17 cellular contexts compared by ENCODE assay signal in the genomic region with DNA sequence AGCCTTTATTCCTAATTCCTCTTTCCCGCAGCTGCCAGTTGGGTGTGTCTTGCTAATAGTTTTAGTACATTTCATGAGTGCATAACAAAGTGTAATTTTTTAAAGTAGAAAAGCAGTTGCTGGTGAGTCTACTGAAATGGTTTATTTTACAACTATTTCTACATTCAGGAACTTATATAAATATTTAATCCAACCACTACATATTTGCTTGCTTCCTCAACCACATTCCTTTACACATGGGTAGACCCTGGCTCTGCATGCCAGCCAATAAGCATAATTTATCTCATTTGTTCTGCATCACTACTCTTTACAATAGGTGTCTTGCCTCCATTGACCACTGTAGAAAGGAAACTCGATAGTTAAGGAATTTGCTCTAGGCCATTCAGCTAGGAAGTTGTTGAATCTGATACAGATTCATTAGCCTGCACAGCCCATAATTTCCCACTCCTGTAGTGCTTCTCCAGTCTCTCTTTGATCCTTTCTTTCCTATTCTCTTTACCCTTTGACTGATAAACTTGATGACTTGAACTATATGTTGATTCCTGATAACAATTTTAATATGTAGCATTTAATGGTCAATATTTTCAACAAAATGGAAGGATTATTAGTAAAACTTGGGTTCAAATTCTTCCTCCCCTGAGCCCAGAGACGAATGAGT.
A peak's percentile ranks its signal among the peaks of the same experiment; 100 is the strongest.
DNase-seq lines count a peak whose midpoint lies in the region; ATAC-seq and TF ChIP-seq lines count a peak whose summit lies in the region.
"Had no signal": no experiment of that assay in that cellular context is flagged by ENCODE, and none has a peak within 500 bp of the region (broad histone marks: within the 10 kb centered on the region; RNA-seq: fewer than 3 reads in every experiment).

No MANE protein-coding gene starts in this region.

- peak overlapping the region; percentile 100 for H3K14ac ChIP-seq in IMR-90 (replicated peaks; ENCODE audit: low read depth, low read length)

- CTCF ChIA-PET in IMR-90 (lab: Yijun Ruan, JAX): interaction anchor here (1.0 to 1.4 kb wide), 2 partner anchors 10 to 45 kb away, joined by 4 to 5 read pairs; no protein-coding TSS in a partner anchor

- H3K9me3 ChIP-seq in IMR-90 (ENCODE audit: control insufficient read depth, insufficient read depth, low read length): 0 out of 2 replicates have a peak, but pooled peaks cover 1% of the 10 kb centered on the region
- H3K9me3 ChIP-seq: psoas muscle had no signal

- H4K5ac ChIP-seq in IMR-90 (ENCODE audit: low read depth, low read length): peak overlapping the region; percentile 96

- intact Hi-C loops in IMR-90 (cut with micrococcal nuclease): loop anchor here (1.0 kb wide), 1 partner anchor 634 kb away; no protein-coding TSS in a partner anchor

- TSS peak; percentile 70 for BruUV-seq in IMR-90 (replicated peaks; lab: Mats Ljungman, UMichigan)

- in situ Hi-C loops in IMR-90 (cut with MboI; ENCODE audit: low sequenced_read_pairs): no loop called here

- no peak overlapping the region for H2AK9ac ChIP-seq in IMR-90 (replicated peaks; ENCODE audit: low read depth, low read length, poor library complexity)

- peaks cover 3% of the 10 kb centered on the region; the same call in 1 of the 2 replicates for H3K9me1 ChIP-seq in IMR-90 (ENCODE audit: insufficient read depth, low read length)

- peak overlapping the region; percentile 97 for H3K23ac ChIP-seq in IMR-90 (ENCODE audit: low read depth, low read length)

- H4K8ac ChIP-seq in IMR-90 (ENCODE audit: low read depth in 2 of 2, low read length in 2 of 2): peak overlapping the region; percentile 87 to 98

- no peak overlapping the region for H3K9ac ChIP-seq in IMR-90 (ENCODE audit: low read depth, low read length)
- H3K9ac ChIP-seq: KMS-11 had no signal

- ATAC-seq in IMR-90 (ENCODE audit: low read depth): peak; percentile 95
- no peak for ATAC-seq in HG02588 (IDR thresholded peaks at IDR 0.05; ENCODE audit: unreplicated experiment)
- no peak for ATAC-seq in GM21367 (IDR thresholded peaks at IDR 0.05; ENCODE audit: unreplicated experiment)
- ATAC-seq: psoas muscle had no signal

- no CpG with 5 or more reads among the region's 3 CpGs for WGBS in IMR-90 (ENCODE audit: extremely low coverage in 2 of 2, insufficient read length in 1 of 2), 2 experiments

- H2BK15ac ChIP-seq in IMR-90 (ENCODE audit: low read depth, low read length): peak overlapping the region; percentile 98

- H3K18ac ChIP-seq in IMR-90 (ENCODE audit: low read depth, low read length): peak overlapping the region; percentile 100

- no peak for TF ChIP-seq CTCF in IMR-90 (conservative IDR thresholded peaks at IDR 0.05; ENCODE audit: low read depth, low read length)

- no peaks in the 10 kb centered on the region for H3K27me3 ChIP-seq in IMR-90 (ENCODE audit: control insufficient read depth, insufficient read depth, low read length)

- peaks cover 3% of the 10 kb centered on the region for H3K4me1 ChIP-seq in IMR-90 (ENCODE audit: control insufficient read depth, insufficient read depth, low read length)
- H3K4me1 ChIP-seq: psoas muscle had no signal

- no peak overlapping the region for H2AFZ ChIP-seq in IMR-90 (replicated peaks; ENCODE audit: low read length, poor library complexity)

- H2BK20ac ChIP-seq in IMR-90 (ENCODE audit: low read depth, low read length): peak overlapping the region; percentile 98

- peak overlapping the region; percentile 99 for H2BK5ac ChIP-seq in IMR-90 (ENCODE audit: low read depth, low read length, poor library complexity, severe bottlenecking)

- DNase-seq in AG08395 (ENCODE audit: low spot score) (peak; percentile 70), IMR-90 (peak; percentile 88), amniotic stem cell (lab: John Stamatoyannopoulos, UW) (peak; percentile 45), kidney tubule cell (ENCODE audit: low spot score) (peak; percentile 100), D341Med (ENCODE audit: low spot score) (no peak)
- DNase-seq in stimulated activated CD4-positive, alpha-beta T cell treated with anti-CD3 and anti-CD28 coated beads, Interleukin-4, amount 100 ng/mL, for 24 hours: no peak
- DNase-seq: activated CD4-positive, alpha-beta T cell treated with anti-CD3 and anti-CD28 coated beads for 48 hours; activated effector memory CD4-positive, alpha-beta T cell treated with Interleukin-2 at 50 U/mL for 16 hours; C1 segment of cervical spinal cord; head of caudate nucleus; NCI-H2227 treated with DMSO at 0.1 percent for 48 hours; psoas muscle had no signal

- peak overlapping the region; percentile 98 for H4K91ac ChIP-seq in IMR-90 (ENCODE audit: insufficient read depth, low read depth, low read length)

- H4K20me1 ChIP-seq in IMR-90 (ENCODE audit: insufficient read depth, low read length): no peaks in the 10 kb centered on the region

- dilution Hi-C loops in IMR-90 (cut with HindIII; ENCODE audit: low sequenced_read_pairs, unreplicated experiment): no loop called here

- peak overlapping the region; percentile 99 for H2BK120ac ChIP-seq in IMR-90 (ENCODE audit: low read depth, low read length)

- peak overlapping the region; percentile 98 for H3K4ac ChIP-seq in IMR-90 (ENCODE audit: low read depth, low read length)

- H2AK5ac ChIP-seq in IMR-90 (ENCODE audit: low read depth, low read length): peak overlapping the region; percentile 95

- POLR2A ChIA-PET in IMR-90 (lab: Charles Lee; ENCODE audit: unreplicated experiment): no interaction called here

- peak overlapping the region; percentile 82 for H3K56ac ChIP-seq in IMR-90 (ENCODE audit: extremely low read depth, insufficient read depth, low read length)

- peak overlapping the region; percentile 74 for H3K4me2 ChIP-seq in IMR-90 (ENCODE audit: low read depth, low read length)
- H3K4me2 ChIP-seq: KMS-11 had no signal

- no peak for TF ChIP-seq RAD21 in IMR-90 (IDR thresholded peaks at IDR 0.05; ENCODE audit: low read length)

- no peaks in the 10 kb centered on the region for H3K36me3 ChIP-seq in IMR-90 (ENCODE audit: control insufficient read depth, insufficient read depth, low read length)
- H3K36me3 ChIP-seq: thoracic aorta had no signal

- H3K4me3 ChIP-seq in IMR-90 (ENCODE audit: insufficient read depth, low read depth, low read length): no peak overlapping the region
- H3K4me3 ChIP-seq: lung, psoas muscle, thoracic aorta had no signal

- peak overlapping the region; percentile 91 for H3K27ac ChIP-seq in IMR-90 (ENCODE audit: insufficient read depth, low read length)
- H3K27ac ChIP-seq: KMS-11, psoas muscle, thoracic aorta had no signal

- no peaks in the 10 kb centered on the region for H3K79me1 ChIP-seq in IMR-90 (ENCODE audit: low read depth in 1 of 2, low read length in 2 of 2)

- TF ChIP-seq POLR2A in IMR-90 (IDR thresholded peaks at IDR 0.05; ENCODE audit: low read depth, low read length): no peak; the same call in 1 of the 2 replicates

TF ChIP-seq in IMR-90, 13 proteins besides CTCF, POLR2A, EP300 and RAD21:
- TF ChIP-seq CEBPB (IDR thresholded peaks at IDR 0.05; ENCODE audit: low read depth, low read length) (peak; percentile 54), RFX5 (IDR thresholded peaks at IDR 0.05; ENCODE audit: low read depth, low read length) (no peak)
TF ChIP-seq in IMR-90: peak in this region for 1.

Comparison
In these comparisons a context has a peak if more than half of its experiments do, and no peak if none do; other contexts are left out.
1. DNase-seq: peak in AG08395 (single experiment), IMR-90 (single experiment), amniotic stem cell (single experiment) and kidney tubule cell (single experiment); none in D341Med (single experiment) and stimulated activated CD4-positive, alpha-beta T cell treated with anti-CD3 and anti-CD28 coated beads, Interleukin-4, amount 100 ng/mL, for 24 hours (single experiment).